In genomic region chr5:181191526-181192336, GRCh38 we compare ENCODE assay signal across 8 cellular contexts. TPM values are rescaled to one million over a fixed set of nuclear protein-coding genes. Genes with fewer than 3 reads are reported as not detected.
DNase-seq lines count a peak whose midpoint lies in the region; ATAC-seq and TF ChIP-seq lines count a peak whose summit lies in the region.

No MANE protein-coding gene starts in this region.

- in situ Hi-C loops in Panc1 (cut with HindIII; ENCODE audit: low pct_unique_long_range_greater_than_20kb, low sequenced_read_pairs) = no loop called here

- H3K9me3 ChIP-seq in Panc1 (ENCODE audit: control insufficient read depth, insufficient read depth, low read depth, low read length) (no peaks in the 10 kb centered on the region), left ventricle myocardium inferior (replicated peaks) (no peaks in the 10 kb centered on the region)

- no peak for DNase-seq in GM12864 (ENCODE audit: low read depth)
- DNase-seq in Panc1 (ENCODE audit: low read depth, low spot score) = no peak
- DNase-seq in activated naive CD8-positive, alpha-beta T cell treated with anti-CD3 and anti-CD28 coated beads, Interleukin-2, amount 50 U/mL, for 16 hours (ENCODE audit: low read depth, low spot score) = peak; percentile 84
- DNase-seq in left ventricle myocardium inferior = peak; percentile 95
- peak; percentile 100 for DNase-seq in retina
- no peak for DNase-seq in NCI-H345 (lab: John Stamatoyannopoulos, UW)
- no peak for DNase-seq in NCI-H1105 (lab: John Stamatoyannopoulos, UW)

- H3K36me3 ChIP-seq in Panc1 (ENCODE audit: control insufficient read depth, insufficient read depth, low read length) (no peaks in the 10 kb centered on the region), left ventricle myocardium inferior (peaks cover 3% of the 10 kb centered on the region)

- peak; percentile 57 for ATAC-seq in HG02610 (IDR thresholded peaks at IDR 0.05; ENCODE audit: unreplicated experiment)
- peak; percentile 75 for ATAC-seq in Panc1

- intact Hi-C loops in Panc1 (cut with micrococcal nuclease; ENCODE audit: unreplicated experiment) = loop anchor here (2.0 kb wide), 1 partner anchor 29 kb away; no protein-coding TSS in a partner anchor
- intact Hi-C loops in left ventricle myocardium inferior (cut with micrococcal nuclease) = no loop called here

- CTCF ChIA-PET in Panc1 (lab: Charles Lee) = no interaction called here

- TF ChIP-seq CTCF in GM12864 (IDR thresholded peaks at IDR 0.05; ENCODE audit: low read depth, low read length, missing control alignments) (no peak), Panc1 (IDR thresholded peaks at IDR 0.05) (no peak), left ventricle myocardium inferior (IDR thresholded peaks at IDR 0.05; ENCODE audit: borderline replicate concordance) (no peak)

- BruUV-seq in Panc1 (replicated peaks; lab: Mats Ljungman, UMichigan) = no TSS peak

- POLR2A ChIA-PET in Panc1 (lab: Charles Lee) = interaction anchor here (0.5 to 0.8 kb wide), 5 partner anchors 13 to 52 kb away, joined by 3 to 14 read pairs (median 4); partner anchors contain the start of genes RACK1, TRIM41 and TRIM7

- H3K4me3 ChIP-seq in GM12864 (ENCODE audit: low read depth, low read length) = peak overlapping the region; percentile 87
- peak overlapping the region; percentile 85 to 98 for H3K4me3 ChIP-seq in Panc1 (ENCODE audit: low read depth in 2 of 2, low read length in 2 of 2)
- H3K4me3 ChIP-seq in left ventricle myocardium inferior = peak overlapping the region; percentile 76

- H3K27ac ChIP-seq in Panc1 (ENCODE audit: low read length) = peak overlapping the region; percentile 82
- peak overlapping the region; percentile 97 for H3K27ac ChIP-seq in left ventricle myocardium inferior (replicated peaks)

- H3K4me1 ChIP-seq in Panc1 (ENCODE audit: control insufficient read depth, insufficient read depth, low read length) (peaks cover 15% of the 10 kb centered on the region), left ventricle myocardium inferior (peaks cover 69% of the 10 kb centered on the region)

- no peaks in the 10 kb centered on the region for H3K27me3 ChIP-seq in Panc1 (ENCODE audit: control insufficient read depth, insufficient read depth, low read length)
- no peaks in the 10 kb centered on the region for H3K27me3 ChIP-seq in left ventricle myocardium inferior (ENCODE audit: low read depth)

RNA-seq across cellular contexts. Expression of gene TRIM7, which starts 13.3 kb away (rescaled TPM):
- 25.8 TPM for total RNA-seq in Panc1 (2021; ENCODE audit: unreplicated experiment)
- polyA plus RNA-seq in Panc1 (2012; ENCODE audit: insufficient read length) = 21.3 TPM
- total RNA-seq in left ventricle myocardium inferior = 6.4 TPM

RNA-seq across cellular contexts. Expression of gene TRIM41, which starts 31.4 kb away (rescaled TPM):
- total RNA-seq in Panc1 (2021; ENCODE audit: unreplicated experiment) (58.3 TPM), left ventricle myocardium inferior (26.4 TPM)
- polyA plus RNA-seq in Panc1 (2012; ENCODE audit: insufficient read length) = 72.2 TPM

RNA-seq across cellular contexts. Expression of gene OR2V2, which starts 44.3 kb away (rescaled TPM):
- total RNA-seq in Panc1 (2021; ENCODE audit: unreplicated experiment) (not detected), left ventricle myocardium inferior (not detected)
- not detected for polyA plus RNA-seq in Panc1 (2012; ENCODE audit: insufficient read length)

RNA-seq across cellular contexts. Expression of gene RACK1, which starts 52.0 kb away (rescaled TPM):
- 1,623 TPM for total RNA-seq in Panc1 (2021; ENCODE audit: unreplicated experiment)
- 2,695 TPM for polyA plus RNA-seq in Panc1 (2012; ENCODE audit: insufficient read length)
- 628 TPM for total RNA-seq in left ventricle myocardium inferior

Comparison
In these comparisons a context has a peak if more than half of its experiments do, and no peak if none do; other contexts are left out.
1. DNase-seq: peak in activated naive CD8-positive, alpha-beta T cell treated with anti-CD3 and anti-CD28 coated beads, Interleukin-2, amount 50 U/mL, for 16 hours (single experiment), left ventricle myocardium inferior (single experiment) and retina (single experiment); none in GM12864 (single experiment), Panc1 (single experiment), NCI-H345 (single experiment) and NCI-H1105 (single experiment).
2. Peak in every context shown above with its lines, with median percentiles within 50 percentile points of each other: H3K4me3 ChIP-seq.